ENCODE assay signal across 6 cellular contexts in the genomic region with DNA sequence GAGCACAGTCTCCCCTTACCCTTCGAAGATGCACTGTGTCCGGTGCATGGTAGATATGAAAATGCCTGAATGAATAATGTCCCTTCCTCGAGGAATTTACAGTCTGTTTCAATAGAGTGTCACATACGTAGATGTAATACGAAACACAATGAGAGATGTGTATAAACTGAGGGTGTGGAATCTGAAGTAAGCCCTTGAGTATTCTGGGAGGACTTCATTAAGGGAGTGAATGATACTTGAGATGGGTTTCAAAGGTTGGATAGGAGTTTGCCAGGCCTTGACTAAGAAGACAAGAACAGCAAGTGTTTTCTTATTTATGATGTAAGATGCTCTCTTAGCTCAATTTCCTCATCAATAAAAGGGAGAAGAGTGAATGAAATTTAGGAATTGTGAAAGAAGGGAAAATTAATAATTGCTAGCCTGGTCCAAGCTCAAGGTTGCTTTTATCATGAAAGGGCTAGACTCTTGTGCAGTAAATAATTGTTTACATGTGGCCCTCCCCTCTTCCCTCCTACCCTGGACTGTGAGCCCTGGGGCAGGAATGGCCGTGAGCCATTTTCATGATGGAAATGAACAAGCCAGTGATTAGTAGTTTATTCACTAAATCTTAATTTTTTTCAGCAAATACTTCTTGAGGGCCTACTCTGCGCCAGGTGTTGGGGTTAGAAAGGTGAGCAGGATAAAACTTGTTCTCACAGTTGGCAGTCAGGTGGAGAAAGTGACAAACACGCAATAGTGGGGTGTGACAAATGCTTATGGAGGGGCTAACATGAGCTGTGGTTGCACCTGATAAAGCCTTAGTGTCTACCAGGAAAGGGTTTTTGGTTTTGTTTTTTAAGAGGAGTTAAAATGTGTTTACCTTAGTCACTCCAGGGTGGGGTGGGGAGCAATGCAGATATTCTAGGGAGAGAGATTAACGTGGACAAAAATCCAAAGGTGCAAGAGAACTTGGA. TPM values are rescaled to one million over a fixed set of nuclear protein-coding genes. Genes with fewer than 3 reads are reported as not detected.
DNase-seq lines count a peak whose midpoint lies in the region; ATAC-seq, FAIRE-seq and TF ChIP-seq lines count a peak whose summit lies in the region.

No MANE protein-coding gene starts in this region.

- no peak overlapping the region for H2BK20ac ChIP-seq in IMR-90 (ENCODE audit: low read depth, low read length)

- POLR2A ChIA-PET in IMR-90 (lab: Charles Lee; ENCODE audit: unreplicated experiment): interaction anchor here (0.5 kb wide), 1 partner anchor 19 kb away, joined by 6 read pairs; no protein-coding TSS in a partner anchor
- POLR2A ChIA-PET in GM12878 (lab: Charles Lee): interaction anchor here (0.6 to 1.5 kb wide), 3 partner anchors 25 to 839 kb away, joined by 3 to 4 read pairs (median 3); no protein-coding TSS in a partner anchor

- no peaks in the 10 kb centered on the region for H4K20me1 ChIP-seq in IMR-90 (ENCODE audit: insufficient read depth, low read length)
- no peaks in the 10 kb centered on the region for H4K20me1 ChIP-seq in GM12878 (ENCODE audit: control insufficient read depth, insufficient read depth)

- H3K4me3 ChIP-seq in IMR-90 (ENCODE audit: insufficient read depth, low read depth, low read length) (peak overlapping the region; percentile 77; the same call in 1 of the 2 replicates), GM12878 (peak overlapping the region; percentile 93), neuron (ENCODE audit: low read length) (peak overlapping the region; percentile 100)

- no peak for ATAC-seq in IMR-90 (ENCODE audit: low read depth)
- ATAC-seq in GM12878: no peak
- no peak for ATAC-seq in GM21723 (IDR thresholded peaks at IDR 0.05; ENCODE audit: unreplicated experiment)
- ATAC-seq in GM19351 (IDR thresholded peaks at IDR 0.05; ENCODE audit: unreplicated experiment): no peak

- H3K36me3 ChIP-seq in IMR-90 (ENCODE audit: control insufficient read depth, insufficient read depth, low read length): peaks cover 3% of the 10 kb centered on the region; the same call in 1 of the 2 replicates
- H3K36me3 ChIP-seq in GM12878 (ENCODE audit: control insufficient read depth in 2 of 2, insufficient read depth in 2 of 2, low read length in 1 of 2): peaks cover 0 to 8% of the 10 kb centered on the region in 2 experiments; a peak in 3 of 4 replicates
- H3K36me3 ChIP-seq in neuron (ENCODE audit: insufficient read depth, low read length): peaks cover 9% of the 10 kb centered on the region

- H4K8ac ChIP-seq in IMR-90 (ENCODE audit: low read depth in 2 of 2, low read length in 2 of 2): peak overlapping the region in 1 of 2 experiments; percentile 64; a peak in 2 of 4 replicates

- CTCF ChIA-PET in IMR-90 (lab: Yijun Ruan, JAX) (no interaction called here), GM12878 (lab: Yijun Ruan, JAX) (interaction anchor here (1.2 to 5.3 kb wide), 3 partner anchors 12 to 61 kb away, joined by 3 to 32 read pairs (median 24); a partner anchor contains a TSS)

- no peak overlapping the region for H3K18ac ChIP-seq in IMR-90 (ENCODE audit: low read depth, low read length)

- TF ChIP-seq POLR2A in IMR-90 (IDR thresholded peaks at IDR 0.05; ENCODE audit: low read depth, low read length): no peak
- no peak for TF ChIP-seq POLR2A in GM12878 (IDR thresholded peaks at IDR 0.05; ENCODE audit: low read depth, low read length)

- in situ Hi-C loops in IMR-90 (cut with MboI; ENCODE audit: low sequenced_read_pairs) (no loop called here), GM12878 (cut with MboI) (no loop called here)

- no peak overlapping the region for H4K5ac ChIP-seq in IMR-90 (ENCODE audit: low read depth, low read length)

- RAD21 ChIA-PET in GM12878 (lab: Charles Lee; ENCODE audit: unreplicated experiment): interaction anchor here (0.6 to 1.4 kb wide), 4 partner anchors 16 to 92 kb away, joined by 3 to 4 read pairs (median 3); no protein-coding TSS in a partner anchor

- WGBS in IMR-90 (ENCODE audit: extremely low coverage in 2 of 2, insufficient read length in 1 of 2), 2 experiments: 44% methylated on average over 4 of the region's 9 CpGs; no CpG with 5 or more reads in 1 of the 2 experiments
- WGBS in GM12878 (ENCODE audit: insufficient coverage, insufficient replicate concordance, low lambda C conversion rate, missing lambda C conversion rate): 36% methylated on average over 9 of the region's 9 CpGs

- peak overlapping the region; percentile 81 for H3K23ac ChIP-seq in IMR-90 (ENCODE audit: low read depth, low read length)

- peaks cover 27 to 52% of the 10 kb centered on the region in 2 experiments for H3K79me1 ChIP-seq in IMR-90 (ENCODE audit: low read depth in 1 of 2, low read length in 2 of 2)

- TF ChIP-seq CTCF in IMR-90 (conservative IDR thresholded peaks at IDR 0.05; ENCODE audit: low read depth, low read length) (no peak), GM12878 (IDR thresholded peaks at IDR 0.05 in 2 of 3, conservative IDR thresholded peaks at IDR 0.05 in 1 of 3; ENCODE audit: control insufficient read depth in 2 of 3, extremely low read depth in 1 of 3, insufficient read depth in 1 of 3, low read depth in 3 of 3, low read length in 3 of 3) (no peak)

- peak overlapping the region; percentile 10; the same call in 1 of the 2 replicates for H3K14ac ChIP-seq in IMR-90 (replicated peaks; ENCODE audit: low read depth, low read length)

- H3K56ac ChIP-seq in IMR-90 (ENCODE audit: extremely low read depth, insufficient read depth, low read length): peak overlapping the region; percentile 32; the same call in 1 of the 2 replicates

- no peak overlapping the region for H3K27ac ChIP-seq in IMR-90 (ENCODE audit: insufficient read depth, low read length)
- peak overlapping the region; percentile 79 for H3K27ac ChIP-seq in GM12878 (ENCODE audit: control insufficient read depth, insufficient read depth)

- H4K91ac ChIP-seq in IMR-90 (ENCODE audit: insufficient read depth, low read depth, low read length): no peak overlapping the region; the same call in 1 of the 2 replicates

- peaks cover 54% of the 10 kb centered on the region for H3K79me2 ChIP-seq in GM12878 (ENCODE audit: control insufficient read depth, insufficient read depth, low read length)

- TF ChIP-seq RAD21 in IMR-90 (IDR thresholded peaks at IDR 0.05; ENCODE audit: low read length) (no peak), GM12878 (IDR thresholded peaks at IDR 0.05; ENCODE audit: insufficient read depth, low read depth, low read length) (no peak)

- no peaks in the 10 kb centered on the region for H3K27me3 ChIP-seq in IMR-90 (ENCODE audit: control insufficient read depth, insufficient read depth, low read length)
- no peaks in the 10 kb centered on the region for H3K27me3 ChIP-seq in GM12878 (replicated peaks in 1 of 2; ENCODE audit: control insufficient read depth in 2 of 2, insufficient read depth in 2 of 2, low read length in 1 of 2)
- H3K27me3 ChIP-seq in neuron (ENCODE audit: insufficient read depth, low read length): no peaks in the 10 kb centered on the region

- H3K4ac ChIP-seq in IMR-90 (ENCODE audit: low read depth, low read length): peak overlapping the region; percentile 44

- dilution Hi-C loops in IMR-90 (cut with HindIII; ENCODE audit: low sequenced_read_pairs, unreplicated experiment): no loop called here

- SMC1A ChIA-PET in GM12878 (lab: Charles Lee; ENCODE audit: uncharacterized antibody, unreplicated experiment): interaction anchor here (1.0 to 6.4 kb wide), 4 partner anchors 11 to 64 kb away, joined by 3 to 38 read pairs (median 5); a partner anchor contains a TSS

- H3K4me1 ChIP-seq in IMR-90 (ENCODE audit: control insufficient read depth, insufficient read depth, low read length) (peaks cover 3% of the 10 kb centered on the region), GM12878 (ENCODE audit: control insufficient read depth, insufficient read depth, low read length) (peaks cover 9% of the 10 kb centered on the region; the same call in 1 of the 2 replicates), neuron (ENCODE audit: insufficient read depth, low read length) (peaks cover 21% of the 10 kb centered on the region)

- H2AK9ac ChIP-seq in IMR-90 (replicated peaks; ENCODE audit: low read depth, low read length, poor library complexity): peak overlapping the region; percentile 77

- no peak for FAIRE-seq in GM12878 (lab: Jason Lieb, UNC)

- H2AFZ ChIP-seq in IMR-90 (replicated peaks; ENCODE audit: low read length, poor library complexity): peak overlapping the region; percentile 68
- H2AFZ ChIP-seq in GM12878 (ENCODE audit: control insufficient read depth, low read depth, low read length): no peak overlapping the region
- no peak overlapping the region for H2AFZ ChIP-seq in neuron (ENCODE audit: low read depth, low read length)

- H3K4me2 ChIP-seq in IMR-90 (ENCODE audit: low read depth, low read length) (peak overlapping the region; percentile 94), GM12878 (ENCODE audit: control insufficient read depth, insufficient read depth) (peak overlapping the region; percentile 86)

- no peak overlapping the region for H2BK120ac ChIP-seq in IMR-90 (ENCODE audit: low read depth, low read length)

- BruUV-seq in IMR-90 (replicated peaks; lab: Mats Ljungman, UMichigan) (no TSS peak), GM12878 (replicated peaks; lab: Mats Ljungman, UMichigan) (no TSS peak)

- DNase-seq in IMR-90: no peak
- DNase-seq in GM12878 (ENCODE audit: low read depth, low spot score): no peak
- DNase-seq in stimulated activated CD4-positive, alpha-beta T cell treated with anti-CD3 and anti-CD28 coated beads, Interleukin-2, amount 100 ng/mL, for 24 hours: no peak

- peak overlapping the region; percentile 87; the same call in 1 of the 2 replicates for H3K9ac ChIP-seq in IMR-90 (ENCODE audit: low read depth, low read length)
- H3K9ac ChIP-seq in GM12878 (ENCODE audit: control insufficient read depth, insufficient read depth, low read length): peak overlapping the region; percentile 89

- H2AK5ac ChIP-seq in IMR-90 (ENCODE audit: low read depth, low read length): 0 out of 2 replicates have a peak overlapping the region, but pooled peaks have one; percentile 8

- H3K9me3 ChIP-seq in IMR-90 (ENCODE audit: control insufficient read depth, insufficient read depth, low read length) (no peaks in the 10 kb centered on the region), GM12878 (replicated peaks; ENCODE audit: control insufficient read depth, insufficient read depth, low read length) (no peaks in the 10 kb centered on the region), neuron (ENCODE audit: low read length) (no peaks in the 10 kb centered on the region)

- no peak overlapping the region for H2BK15ac ChIP-seq in IMR-90 (ENCODE audit: low read depth, low read length)

- peaks cover 10% of the 10 kb centered on the region for H3K9me1 ChIP-seq in IMR-90 (ENCODE audit: insufficient read depth, low read length)

- H2BK5ac ChIP-seq in IMR-90 (ENCODE audit: low read depth, low read length, poor library complexity, severe bottlenecking): no peak overlapping the region

- TF ChIP-seq EP300 in GM12878 (IDR thresholded peaks at IDR 0.05; ENCODE audit: borderline replicate concordance in 1 of 2, control insufficient read depth in 1 of 2, low read depth in 2 of 2, low read length in 2 of 2): no peak

- intact Hi-C loops in IMR-90 (cut with micrococcal nuclease) (loop anchor here (2.0 kb wide), 1 partner anchor 91 kb away; no protein-coding TSS in a partner anchor), GM12878 (cut with micrococcal nuclease; ENCODE audit: unreplicated experiment) (loop anchor here (5.0 kb wide), 1 partner anchor 90 kb away; no protein-coding TSS in a partner anchor)

RNA-seq across cellular contexts. Expression of a gene that starts 1.6 kb away (rescaled TPM):
- 40.8 and 43.0 TPM in 2 replicates for total RNA-seq in IMR-90 (2012; rRNA removed)
- polyA plus RNA-seq in IMR-90 (2012; rRNA removed): 65.1 and 66.0 TPM in 2 replicates
- polyA plus RNA-seq in IMR-90 (2012; cell fraction: cytosol; rRNA removed): 29.9 and 41.8 TPM in 2 replicates
- 96.9 and 151 TPM in 2 replicates for polyA plus RNA-seq in IMR-90 (2012; cell fraction: nucleus; rRNA removed; ENCODE audit: low replicate concordance)
- total RNA-seq in GM12878 (2013; cell fraction: nucleolus; rRNA removed): 88.5 and 96.1 TPM in 2 replicates
- 137 and 143 TPM in 2 replicates for total RNA-seq in GM12878 (2014; rRNA removed)
- 92.6 and 94.3 TPM in 2 replicates for total RNA-seq in GM12878 (2014; rRNA removed; fragmentation: Illumina TruSeq; extraction: Trizol)
- total RNA-seq in GM12878 (2021): 127 TPM in 2 replicates
- polyA plus RNA-seq in GM12878 (2011; ENCODE audit: low read depth): 35.8 TPM
- 122 and 158 TPM in 2 replicates for polyA plus RNA-seq in GM12878 (2011; rRNA removed)
- polyA plus RNA-seq in GM12878 (2011; cell fraction: cytosol; rRNA removed): 173 and 186 TPM in 2 replicates
- 349 and 382 TPM in 2 replicates for polyA plus RNA-seq in GM12878 (2011; cell fraction: nucleus; rRNA removed)
- 59.1 and 59.2 TPM in 2 replicates for polyA plus RNA-seq in GM12878 (2012)
- 115 and 116 TPM in 2 replicates for polyA plus RNA-seq in GM12878 (2014; fragmentation: Illumina TruSeq; extraction: Trizol)
- 10 to 100 TPM in 1 of 2 experiments, 1 to 10 TPM in 1; 7.6 to 16.9 TPM for polyA plus RNA-seq in GM12878 (2014; fragmentation: Nextera tagmentation; extraction: Ambion mirVana)
- polyA plus RNA-seq in GM12878 (2014; rRNA removed): 142 and 143 TPM in 2 replicates
- 100 to 1,000 TPM; 156 TPM for polyA plus RNA-seq in GM12878 (2016; fragmentation: Nextera tagmentation; extraction: Ambion mirVana)
- 174 and 238 TPM in 2 replicates for polyA minus RNA-seq in GM12878 (2011; rRNA and poly(A)+ RNA removed)
- polyA minus RNA-seq in GM12878 (2011; cell fraction: cytosol; rRNA and poly(A)+ RNA removed): 71.2 and 87.7 TPM in 2 replicates
- polyA minus RNA-seq in GM12878 (2011; cell fraction: nucleus; rRNA and poly(A)+ RNA removed): 141 and 193 TPM in 2 replicates

RNA-seq across cellular contexts. Expression of a gene that starts 14.1 kb away (rescaled TPM):
- not detected in 2 replicates for total RNA-seq in IMR-90 (2012; rRNA removed)
- not detected in 2 replicates for polyA plus RNA-seq in IMR-90 (2012; rRNA removed)
- polyA plus RNA-seq in IMR-90 (2012; cell fraction: cytosol; rRNA removed): not detected in 2 replicates
- polyA plus RNA-seq in IMR-90 (2012; cell fraction: nucleus; rRNA removed; ENCODE audit: low replicate concordance): not detected in 2 replicates
- not detected in 2 replicates for total RNA-seq in GM12878 (2013; cell fraction: nucleolus; rRNA removed)
- total RNA-seq in GM12878 (2014; rRNA removed): not detected in 2 replicates
- total RNA-seq in GM12878 (2014; rRNA removed; fragmentation: Illumina TruSeq; extraction: Trizol): not detected in 2 replicates
- not detected in 2 replicates for total RNA-seq in GM12878 (2021)
- polyA plus RNA-seq in GM12878 (2011; ENCODE audit: low read depth): not detected
- not detected in 2 replicates for polyA plus RNA-seq in GM12878 (2011; rRNA removed)
- polyA plus RNA-seq in GM12878 (2011; cell fraction: cytosol; rRNA removed): not detected in 2 replicates
- not detected in 2 replicates for polyA plus RNA-seq in GM12878 (2011; cell fraction: nucleus; rRNA removed)
- polyA plus RNA-seq in GM12878 (2012): not detected in 2 replicates
- not detected in 2 replicates for polyA plus RNA-seq in GM12878 (2014; fragmentation: Illumina TruSeq; extraction: Trizol)
- polyA plus RNA-seq in GM12878 (2014; fragmentation: Nextera tagmentation; extraction: Ambion mirVana): not detected
- polyA plus RNA-seq in GM12878 (2014; rRNA removed): not detected in 2 replicates
- polyA plus RNA-seq in GM12878 (2016; fragmentation: Nextera tagmentation; extraction: Ambion mirVana): not detected
- not detected in 2 replicates for polyA minus RNA-seq in GM12878 (2011; rRNA and poly(A)+ RNA removed)
- not detected in 2 replicates for polyA minus RNA-seq in GM12878 (2011; cell fraction: cytosol; rRNA and poly(A)+ RNA removed)
- not detected in 2 replicates for polyA minus RNA-seq in GM12878 (2011; cell fraction: nucleus; rRNA and poly(A)+ RNA removed)

RNA-seq across cellular contexts. Expression of a gene that starts 14.2 kb away (rescaled TPM):
- 113 and 127 TPM in 2 replicates for total RNA-seq in IMR-90 (2012; rRNA removed)
- 124 and 138 TPM in 2 replicates for polyA plus RNA-seq in IMR-90 (2012; rRNA removed)
- polyA plus RNA-seq in IMR-90 (2012; cell fraction: cytosol; rRNA removed): 55.6 and 129 TPM in 2 replicates
- 105 and 180 TPM in 2 replicates for polyA plus RNA-seq in IMR-90 (2012; cell fraction: nucleus; rRNA removed; ENCODE audit: low replicate concordance)
- 33.0 and 41.7 TPM in 2 replicates for total RNA-seq in GM12878 (2013; cell fraction: nucleolus; rRNA removed)
- total RNA-seq in GM12878 (2014; rRNA removed): 184 and 202 TPM in 2 replicates
- 142 and 158 TPM in 2 replicates for total RNA-seq in GM12878 (2014; rRNA removed; fragmentation: Illumina TruSeq; extraction: Trizol)
- total RNA-seq in GM12878 (2021): 305 and 309 TPM in 2 replicates
- polyA plus RNA-seq in GM12878 (2011; ENCODE audit: low read depth): 63.0 TPM
- 57.5 and 100 TPM in 2 replicates for polyA plus RNA-seq in GM12878 (2011; rRNA removed)
- polyA plus RNA-seq in GM12878 (2011; cell fraction: cytosol; rRNA removed): 148 and 190 TPM in 2 replicates
- polyA plus RNA-seq in GM12878 (2011; cell fraction: nucleus; rRNA removed): 285 and 333 TPM in 2 replicates
- 205 and 242 TPM in 2 replicates for polyA plus RNA-seq in GM12878 (2012)
- polyA plus RNA-seq in GM12878 (2014; fragmentation: Illumina TruSeq; extraction: Trizol): 105 and 184 TPM in 2 replicates
- polyA plus RNA-seq in GM12878 (2014; fragmentation: Nextera tagmentation; extraction: Ambion mirVana): 10 to 100 TPM; 23.9 to 31.4 TPM
- polyA plus RNA-seq in GM12878 (2014; rRNA removed): 132 and 171 TPM in 2 replicates
- 10 to 100 TPM; 45.1 to 48.9 TPM for polyA plus RNA-seq in GM12878 (2016; fragmentation: Nextera tagmentation; extraction: Ambion mirVana)
- polyA minus RNA-seq in GM12878 (2011; rRNA and poly(A)+ RNA removed): 250 and 328 TPM in 2 replicates
- 158 and 164 TPM in 2 replicates for polyA minus RNA-seq in GM12878 (2011; cell fraction: cytosol; rRNA and poly(A)+ RNA removed)
- polyA minus RNA-seq in GM12878 (2011; cell fraction: nucleus; rRNA and poly(A)+ RNA removed): 42.4 and 67.7 TPM in 2 replicates

RNA-seq across cellular contexts. Expression of a gene that starts 19.9 kb away (rescaled TPM):
- total RNA-seq in IMR-90 (2012; rRNA removed) (0.90 and 1.4 TPM in 2 replicates), GM12878 (2014; rRNA removed) (not detected in 2 replicates), GM12878 (2014; rRNA removed; fragmentation: Illumina TruSeq; extraction: Trizol) (0.09 TPM in 1 of 2 replicates, not detected in the other), GM12878 (2021) (0.35 and 0.49 TPM in 2 replicates)
- polyA plus RNA-seq in IMR-90 (2012; rRNA removed) (10.5 and 10.7 TPM in 2 replicates), GM12878 (2011; rRNA removed) (0.10 and 0.12 TPM in 2 replicates), GM12878 (2014; fragmentation: Illumina TruSeq; extraction: Trizol) (0.16 TPM in 1 of 2 replicates, not detected in the other), GM12878 (2014; fragmentation: Nextera tagmentation; extraction: Ambion mirVana) (not detected), GM12878 (2014; rRNA removed) (0.12 and 0.22 TPM in 2 replicates), GM12878 (2016; fragmentation: Nextera tagmentation; extraction: Ambion mirVana) (under 1 TPM; 0.08 to 0.11 TPM)
- 2.2 and 2.7 TPM in 2 replicates for polyA plus RNA-seq in IMR-90 (2012; cell fraction: cytosol; rRNA removed)
- polyA plus RNA-seq in IMR-90 (2012; cell fraction: nucleus; rRNA removed; ENCODE audit: low replicate concordance): 150 and 201 TPM in 2 replicates
- total RNA-seq in GM12878 (2013; cell fraction: nucleolus; rRNA removed): 3.0 and 3.8 TPM in 2 replicates
- 0.13 TPM for polyA plus RNA-seq in GM12878 (2011; ENCODE audit: low read depth)
- 0.12 and 0.13 TPM in 2 replicates for polyA plus RNA-seq in GM12878 (2011; cell fraction: cytosol; rRNA removed)
- polyA plus RNA-seq in GM12878 (2011; cell fraction: nucleus; rRNA removed): 3.2 and 3.5 TPM in 2 replicates
- polyA plus RNA-seq in GM12878 (2012): 0.63 and 0.68 TPM in 2 replicates
- 0.07 and 0.46 TPM in 2 replicates for polyA minus RNA-seq in GM12878 (2011; rRNA and poly(A)+ RNA removed)
- not detected in 2 replicates for polyA minus RNA-seq in GM12878 (2011; cell fraction: cytosol; rRNA and poly(A)+ RNA removed)
- 0.48 and 1.1 TPM in 2 replicates for polyA minus RNA-seq in GM12878 (2011; cell fraction: nucleus; rRNA and poly(A)+ RNA removed)

RNA-seq across cellular contexts. Expression of a gene that starts 23.8 kb away (rescaled TPM):
- total RNA-seq in IMR-90 (2012; rRNA removed): 10.6 and 15.3 TPM in 2 replicates
- 22.1 and 26.4 TPM in 2 replicates for polyA plus RNA-seq in IMR-90 (2012; rRNA removed)
- 21.9 and 41.0 TPM in 2 replicates for polyA plus RNA-seq in IMR-90 (2012; cell fraction: cytosol; rRNA removed)
- 159 and 162 TPM in 2 replicates for polyA plus RNA-seq in IMR-90 (2012; cell fraction: nucleus; rRNA removed; ENCODE audit: low replicate concordance)
- 18.3 and 23.4 TPM in 2 replicates for total RNA-seq in GM12878 (2013; cell fraction: nucleolus; rRNA removed)
- 31.5 and 33.4 TPM in 2 replicates for total RNA-seq in GM12878 (2014; rRNA removed)
- 15.0 and 19.6 TPM in 2 replicates for total RNA-seq in GM12878 (2014; rRNA removed; fragmentation: Illumina TruSeq; extraction: Trizol)
- total RNA-seq in GM12878 (2021): 26.5 and 27.2 TPM in 2 replicates
- polyA plus RNA-seq in GM12878 (2011; ENCODE audit: low read depth): 8.9 TPM
- 14.9 and 16.0 TPM in 2 replicates for polyA plus RNA-seq in GM12878 (2011; rRNA removed)
- polyA plus RNA-seq in GM12878 (2011; cell fraction: cytosol; rRNA removed): 20.7 and 21.3 TPM in 2 replicates
- 10.5 and 13.7 TPM in 2 replicates for polyA plus RNA-seq in GM12878 (2011; cell fraction: nucleus; rRNA removed)
- polyA plus RNA-seq in GM12878 (2012): 19.7 and 20.0 TPM in 2 replicates
- 4.4 and 11.5 TPM in 2 replicates for polyA plus RNA-seq in GM12878 (2014; fragmentation: Illumina TruSeq; extraction: Trizol)
- 1 to 10 TPM; 1.1 to 5.5 TPM for polyA plus RNA-seq in GM12878 (2014; fragmentation: Nextera tagmentation; extraction: Ambion mirVana)
- 29.6 and 34.5 TPM in 2 replicates for polyA plus RNA-seq in GM12878 (2014; rRNA removed)
- polyA plus RNA-seq in GM12878 (2016; fragmentation: Nextera tagmentation; extraction: Ambion mirVana): 10 to 100 TPM; 44.6 to 57.7 TPM
- polyA minus RNA-seq in GM12878 (2011; rRNA and poly(A)+ RNA removed): 2.5 and 5.9 TPM in 2 replicates
- 5.0 and 8.2 TPM in 2 replicates for polyA minus RNA-seq in GM12878 (2011; cell fraction: cytosol; rRNA and poly(A)+ RNA removed)
- 6.3 and 9.0 TPM in 2 replicates for polyA minus RNA-seq in GM12878 (2011; cell fraction: nucleus; rRNA and poly(A)+ RNA removed)
